1 cellular context compared by ENCODE assay signal in the genomic region with DNA sequence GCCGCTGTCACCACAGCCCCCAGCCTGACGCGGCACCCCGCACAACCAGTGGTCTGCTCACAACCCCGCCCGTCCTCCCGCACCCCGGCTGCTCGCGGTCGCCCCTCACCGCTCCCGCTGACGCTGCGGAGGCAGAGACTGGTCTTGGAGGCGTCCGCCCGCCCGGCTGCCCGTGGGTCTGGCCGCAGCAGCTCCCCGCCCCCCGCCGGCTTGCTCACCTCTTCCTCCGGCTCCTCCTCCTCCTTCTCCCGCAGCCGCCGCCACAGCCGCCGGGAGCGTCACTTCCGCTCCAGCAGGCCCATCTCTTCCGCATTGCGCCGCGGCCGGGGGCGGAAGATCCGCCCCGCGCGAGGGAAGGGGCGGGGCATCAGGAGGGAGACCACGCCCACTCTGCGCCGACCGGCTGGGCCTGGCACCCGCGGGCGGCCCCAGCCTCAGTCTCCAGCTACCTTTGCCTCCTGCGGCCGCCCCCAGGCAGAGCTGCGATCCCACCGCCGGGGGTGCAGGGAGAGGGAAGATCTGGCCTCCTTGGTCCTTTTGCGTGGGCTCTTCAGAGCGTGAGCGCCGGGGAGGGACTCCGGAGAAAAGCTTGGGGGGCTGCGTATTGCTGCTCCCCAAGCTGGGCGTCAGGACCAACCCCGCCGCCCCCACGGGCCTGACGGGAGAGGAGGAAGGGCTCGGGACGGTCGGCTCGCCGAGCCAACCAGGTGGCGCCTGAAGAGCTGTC.
TF ChIP-seq lines count a peak whose summit lies in the region.

A gene with protein sequence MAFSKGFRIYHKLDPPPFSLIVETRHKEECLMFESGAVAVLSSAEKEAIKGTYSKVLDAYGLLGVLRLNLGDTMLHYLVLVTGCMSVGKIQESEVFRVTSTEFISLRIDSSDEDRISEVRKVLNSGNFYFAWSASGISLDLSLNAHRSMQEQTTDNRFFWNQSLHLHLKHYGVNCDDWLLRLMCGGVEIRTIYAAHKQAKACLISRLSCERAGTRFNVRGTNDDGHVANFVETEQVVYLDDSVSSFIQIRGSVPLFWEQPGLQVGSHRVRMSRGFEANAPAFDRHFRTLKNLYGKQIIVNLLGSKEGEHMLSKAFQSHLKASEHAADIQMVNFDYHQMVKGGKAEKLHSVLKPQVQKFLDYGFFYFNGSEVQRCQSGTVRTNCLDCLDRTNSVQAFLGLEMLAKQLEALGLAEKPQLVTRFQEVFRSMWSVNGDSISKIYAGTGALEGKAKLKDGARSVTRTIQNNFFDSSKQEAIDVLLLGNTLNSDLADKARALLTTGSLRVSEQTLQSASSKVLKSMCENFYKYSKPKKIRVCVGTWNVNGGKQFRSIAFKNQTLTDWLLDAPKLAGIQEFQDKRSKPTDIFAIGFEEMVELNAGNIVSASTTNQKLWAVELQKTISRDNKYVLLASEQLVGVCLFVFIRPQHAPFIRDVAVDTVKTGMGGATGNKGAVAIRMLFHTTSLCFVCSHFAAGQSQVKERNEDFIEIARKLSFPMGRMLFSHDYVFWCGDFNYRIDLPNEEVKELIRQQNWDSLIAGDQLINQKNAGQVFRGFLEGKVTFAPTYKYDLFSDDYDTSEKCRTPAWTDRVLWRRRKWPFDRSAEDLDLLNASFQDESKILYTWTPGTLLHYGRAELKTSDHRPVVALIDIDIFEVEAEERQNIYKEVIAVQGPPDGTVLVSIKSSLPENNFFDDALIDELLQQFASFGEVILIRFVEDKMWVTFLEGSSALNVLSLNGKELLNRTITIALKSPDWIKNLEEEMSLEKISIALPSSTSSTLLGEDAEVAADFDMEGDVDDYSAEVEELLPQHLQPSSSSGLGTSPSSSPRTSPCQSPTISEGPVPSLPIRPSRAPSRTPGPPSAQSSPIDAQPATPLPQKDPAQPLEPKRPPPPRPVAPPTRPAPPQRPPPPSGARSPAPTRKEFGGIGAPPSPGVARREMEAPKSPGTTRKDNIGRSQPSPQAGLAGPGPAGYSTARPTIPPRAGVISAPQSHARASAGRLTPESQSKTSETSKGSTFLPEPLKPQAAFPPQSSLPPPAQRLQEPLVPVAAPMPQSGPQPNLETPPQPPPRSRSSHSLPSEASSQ (N-terminal part only) (minus strand): TSS at position 286 of the 727 bp plus-strand sequence. CDS start 1,118 bp downstream, outside the sequence.

TF ChIP-seq in WTC11, 78 proteins besides CTCF, POLR2A, EP300 and RAD21 (continued from another document and continues in another):
- TF ChIP-seq, protein P1, sequence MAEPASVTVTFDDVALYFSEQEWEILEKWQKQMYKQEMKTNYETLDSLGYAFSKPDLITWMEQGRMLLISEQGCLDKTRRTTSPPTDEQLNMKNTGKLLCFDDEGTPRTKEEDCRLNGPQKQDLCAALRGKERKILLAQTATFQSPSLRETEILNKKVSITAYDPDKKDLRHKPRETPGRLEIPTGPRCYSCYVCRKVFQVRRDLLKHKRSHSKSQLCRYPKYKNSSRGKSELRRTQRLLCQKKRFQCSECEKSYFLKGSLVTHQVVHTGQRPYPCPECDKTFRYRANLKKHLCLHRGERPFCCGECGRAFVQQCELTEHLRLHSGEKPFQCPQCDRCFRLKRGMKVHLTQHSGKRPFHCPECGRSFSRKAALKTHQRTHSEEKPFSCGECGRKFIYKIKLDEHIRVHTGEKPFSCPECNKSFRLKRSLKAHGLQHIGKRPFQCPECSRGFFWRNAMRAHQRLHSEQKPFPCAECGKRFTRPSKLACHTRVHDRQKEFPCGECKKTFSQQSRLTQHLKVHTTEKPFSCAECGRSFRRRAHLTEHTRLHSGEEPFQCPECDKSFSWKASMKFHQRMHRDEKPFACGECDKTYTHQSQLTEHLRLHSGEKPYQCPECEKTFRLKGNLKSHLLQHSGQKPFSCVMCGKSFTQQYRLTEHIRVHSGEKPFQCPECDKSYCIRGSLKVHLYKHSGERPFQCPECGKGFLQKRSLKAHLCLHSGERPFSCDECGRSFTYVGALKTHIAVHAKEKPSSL (CRISPR knock-in tag; conservative IDR thresholded peaks at IDR 0.05): no peak
- TF ChIP-seq ZNF423 (CRISPR knock-in tag; IDR thresholded peaks at IDR 0.05): no peak
- 0 out of 2 replicates have a peak, but pooled peaks have one; percentile 12 for TF ChIP-seq JUN (CRISPR knock-in tag; IDR thresholded peaks at IDR 0.05)
- peak; percentile 62; the same call in 1 of the 2 replicates for TF ChIP-seq ESRRA (CRISPR knock-in tag; IDR thresholded peaks at IDR 0.05; ENCODE audit: borderline replicate concordance)
- TF ChIP-seq, protein P2, sequence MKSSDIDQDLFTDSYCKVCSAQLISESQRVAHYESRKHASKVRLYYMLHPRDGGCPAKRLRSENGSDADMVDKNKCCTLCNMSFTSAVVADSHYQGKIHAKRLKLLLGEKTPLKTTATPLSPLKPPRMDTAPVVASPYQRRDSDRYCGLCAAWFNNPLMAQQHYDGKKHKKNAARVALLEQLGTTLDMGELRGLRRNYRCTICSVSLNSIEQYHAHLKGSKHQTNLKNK (CRISPR knock-in tag; IDR thresholded peaks at IDR 0.05): no peak
- TF ChIP-seq CBFB (CRISPR knock-in tag; IDR thresholded peaks at IDR 0.05; ENCODE audit: low read depth): no peak
- TF ChIP-seq FOXJ3 (CRISPR knock-in tag; IDR thresholded peaks at IDR 0.05; ENCODE audit: borderline replicate concordance): no peak
- no peak for TF ChIP-seq ZNF671 (CRISPR knock-in tag; IDR thresholded peaks at IDR 0.05)
- 0 out of 2 replicates have a peak, but pooled peaks have one; percentile 66 for TF ChIP-seq SMAD3 (CRISPR knock-in tag; IDR thresholded peaks at IDR 0.05; ENCODE audit: borderline replicate concordance)
- no peak for TF ChIP-seq PRRX2 (CRISPR knock-in tag; IDR thresholded peaks at IDR 0.05)
- TF ChIP-seq CREM (CRISPR knock-in tag; IDR thresholded peaks at IDR 0.05): peak; percentile 89
- TF ChIP-seq, protein P3, sequence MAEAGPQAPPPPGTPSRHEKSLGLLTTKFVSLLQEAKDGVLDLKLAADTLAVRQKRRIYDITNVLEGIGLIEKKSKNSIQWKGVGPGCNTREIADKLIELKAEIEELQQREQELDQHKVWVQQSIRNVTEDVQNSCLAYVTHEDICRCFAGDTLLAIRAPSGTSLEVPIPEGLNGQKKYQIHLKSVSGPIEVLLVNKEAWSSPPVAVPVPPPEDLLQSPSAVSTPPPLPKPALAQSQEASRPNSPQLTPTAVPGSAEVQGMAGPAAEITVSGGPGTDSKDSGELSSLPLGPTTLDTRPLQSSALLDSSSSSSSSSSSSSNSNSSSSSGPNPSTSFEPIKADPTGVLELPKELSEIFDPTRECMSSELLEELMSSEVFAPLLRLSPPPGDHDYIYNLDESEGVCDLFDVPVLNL (CRISPR knock-in tag; IDR thresholded peaks at IDR 0.05; ENCODE audit: borderline replicate concordance, low read depth): no peak
- TF ChIP-seq, protein P4, sequence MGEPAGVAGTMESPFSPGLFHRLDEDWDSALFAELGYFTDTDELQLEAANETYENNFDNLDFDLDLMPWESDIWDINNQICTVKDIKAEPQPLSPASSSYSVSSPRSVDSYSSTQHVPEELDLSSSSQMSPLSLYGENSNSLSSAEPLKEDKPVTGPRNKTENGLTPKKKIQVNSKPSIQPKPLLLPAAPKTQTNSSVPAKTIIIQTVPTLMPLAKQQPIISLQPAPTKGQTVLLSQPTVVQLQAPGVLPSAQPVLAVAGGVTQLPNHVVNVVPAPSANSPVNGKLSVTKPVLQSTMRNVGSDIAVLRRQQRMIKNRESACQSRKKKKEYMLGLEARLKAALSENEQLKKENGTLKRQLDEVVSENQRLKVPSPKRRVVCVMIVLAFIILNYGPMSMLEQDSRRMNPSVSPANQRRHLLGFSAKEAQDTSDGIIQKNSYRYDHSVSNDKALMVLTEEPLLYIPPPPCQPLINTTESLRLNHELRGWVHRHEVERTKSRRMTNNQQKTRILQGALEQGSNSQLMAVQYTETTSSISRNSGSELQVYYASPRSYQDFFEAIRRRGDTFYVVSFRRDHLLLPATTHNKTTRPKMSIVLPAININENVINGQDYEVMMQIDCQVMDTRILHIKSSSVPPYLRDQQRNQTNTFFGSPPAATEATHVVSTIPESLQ (CRISPR knock-in tag; IDR thresholded peaks at IDR 0.05): no peak
- no peak for TF ChIP-seq TCF7 (CRISPR knock-in tag; IDR thresholded peaks at IDR 0.05; ENCODE audit: low read depth)
- peak; percentile 88; the same call in 1 of the 2 replicates for TF ChIP-seq FOXP1 (CRISPR knock-in tag; IDR thresholded peaks at IDR 0.05; ENCODE audit: borderline replicate concordance)
- peak; percentile 74; the same call in 1 of the 2 replicates for TF ChIP-seq RELA (CRISPR knock-in tag; IDR thresholded peaks at IDR 0.05; ENCODE audit: borderline replicate concordance)
- TF ChIP-seq, protein P5, sequence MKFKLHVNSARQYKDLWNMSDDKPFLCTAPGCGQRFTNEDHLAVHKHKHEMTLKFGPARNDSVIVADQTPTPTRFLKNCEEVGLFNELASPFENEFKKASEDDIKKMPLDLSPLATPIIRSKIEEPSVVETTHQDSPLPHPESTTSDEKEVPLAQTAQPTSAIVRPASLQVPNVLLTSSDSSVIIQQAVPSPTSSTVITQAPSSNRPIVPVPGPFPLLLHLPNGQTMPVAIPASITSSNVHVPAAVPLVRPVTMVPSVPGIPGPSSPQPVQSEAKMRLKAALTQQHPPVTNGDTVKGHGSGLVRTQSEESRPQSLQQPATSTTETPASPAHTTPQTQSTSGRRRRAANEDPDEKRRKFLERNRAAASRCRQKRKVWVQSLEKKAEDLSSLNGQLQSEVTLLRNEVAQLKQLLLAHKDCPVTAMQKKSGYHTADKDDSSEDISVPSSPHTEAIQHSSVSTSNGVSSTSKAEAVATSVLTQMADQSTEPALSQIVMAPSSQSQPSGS (CRISPR knock-in tag; IDR thresholded peaks at IDR 0.05; ENCODE audit: borderline replicate concordance, low read depth): no peak
- no peak for TF ChIP-seq NR2C2 (CRISPR knock-in tag; IDR thresholded peaks at IDR 0.05)
- no peak for TF ChIP-seq HMGA2 (CRISPR knock-in tag; IDR thresholded peaks at IDR 0.05)
- TF ChIP-seq, protein P6, sequence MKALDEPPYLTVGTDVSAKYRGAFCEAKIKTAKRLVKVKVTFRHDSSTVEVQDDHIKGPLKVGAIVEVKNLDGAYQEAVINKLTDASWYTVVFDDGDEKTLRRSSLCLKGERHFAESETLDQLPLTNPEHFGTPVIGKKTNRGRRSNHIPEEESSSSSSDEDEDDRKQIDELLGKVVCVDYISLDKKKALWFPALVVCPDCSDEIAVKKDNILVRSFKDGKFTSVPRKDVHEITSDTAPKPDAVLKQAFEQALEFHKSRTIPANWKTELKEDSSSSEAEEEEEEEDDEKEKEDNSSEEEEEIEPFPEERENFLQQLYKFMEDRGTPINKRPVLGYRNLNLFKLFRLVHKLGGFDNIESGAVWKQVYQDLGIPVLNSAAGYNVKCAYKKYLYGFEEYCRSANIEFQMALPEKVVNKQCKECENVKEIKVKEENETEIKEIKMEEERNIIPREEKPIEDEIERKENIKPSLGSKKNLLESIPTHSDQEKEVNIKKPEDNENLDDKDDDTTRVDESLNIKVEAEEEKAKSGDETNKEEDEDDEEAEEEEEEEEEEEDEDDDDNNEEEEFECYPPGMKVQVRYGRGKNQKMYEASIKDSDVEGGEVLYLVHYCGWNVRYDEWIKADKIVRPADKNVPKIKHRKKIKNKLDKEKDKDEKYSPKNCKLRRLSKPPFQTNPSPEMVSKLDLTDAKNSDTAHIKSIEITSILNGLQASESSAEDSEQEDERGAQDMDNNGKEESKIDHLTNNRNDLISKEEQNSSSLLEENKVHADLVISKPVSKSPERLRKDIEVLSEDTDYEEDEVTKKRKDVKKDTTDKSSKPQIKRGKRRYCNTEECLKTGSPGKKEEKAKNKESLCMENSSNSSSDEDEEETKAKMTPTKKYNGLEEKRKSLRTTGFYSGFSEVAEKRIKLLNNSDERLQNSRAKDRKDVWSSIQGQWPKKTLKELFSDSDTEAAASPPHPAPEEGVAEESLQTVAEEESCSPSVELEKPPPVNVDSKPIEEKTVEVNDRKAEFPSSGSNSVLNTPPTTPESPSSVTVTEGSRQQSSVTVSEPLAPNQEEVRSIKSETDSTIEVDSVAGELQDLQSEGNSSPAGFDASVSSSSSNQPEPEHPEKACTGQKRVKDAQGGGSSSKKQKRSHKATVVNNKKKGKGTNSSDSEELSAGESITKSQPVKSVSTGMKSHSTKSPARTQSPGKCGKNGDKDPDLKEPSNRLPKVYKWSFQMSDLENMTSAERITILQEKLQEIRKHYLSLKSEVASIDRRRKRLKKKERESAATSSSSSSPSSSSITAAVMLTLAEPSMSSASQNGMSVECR (CRISPR knock-in tag; IDR thresholded peaks at IDR 0.05; ENCODE audit: borderline replicate concordance): peak; percentile 85; the same call in 1 of the 2 replicates
- no peak for TF ChIP-seq EMX1 (CRISPR knock-in tag; IDR thresholded peaks at IDR 0.05)
- TF ChIP-seq OVOL2 (CRISPR knock-in tag; IDR thresholded peaks at IDR 0.05; ENCODE audit: borderline replicate concordance): no peak
- TF ChIP-seq NFE2L1 (CRISPR knock-in tag; IDR thresholded peaks at IDR 0.05): no peak; the same call in 1 of the 2 replicates
- TF ChIP-seq, protein P7, sequence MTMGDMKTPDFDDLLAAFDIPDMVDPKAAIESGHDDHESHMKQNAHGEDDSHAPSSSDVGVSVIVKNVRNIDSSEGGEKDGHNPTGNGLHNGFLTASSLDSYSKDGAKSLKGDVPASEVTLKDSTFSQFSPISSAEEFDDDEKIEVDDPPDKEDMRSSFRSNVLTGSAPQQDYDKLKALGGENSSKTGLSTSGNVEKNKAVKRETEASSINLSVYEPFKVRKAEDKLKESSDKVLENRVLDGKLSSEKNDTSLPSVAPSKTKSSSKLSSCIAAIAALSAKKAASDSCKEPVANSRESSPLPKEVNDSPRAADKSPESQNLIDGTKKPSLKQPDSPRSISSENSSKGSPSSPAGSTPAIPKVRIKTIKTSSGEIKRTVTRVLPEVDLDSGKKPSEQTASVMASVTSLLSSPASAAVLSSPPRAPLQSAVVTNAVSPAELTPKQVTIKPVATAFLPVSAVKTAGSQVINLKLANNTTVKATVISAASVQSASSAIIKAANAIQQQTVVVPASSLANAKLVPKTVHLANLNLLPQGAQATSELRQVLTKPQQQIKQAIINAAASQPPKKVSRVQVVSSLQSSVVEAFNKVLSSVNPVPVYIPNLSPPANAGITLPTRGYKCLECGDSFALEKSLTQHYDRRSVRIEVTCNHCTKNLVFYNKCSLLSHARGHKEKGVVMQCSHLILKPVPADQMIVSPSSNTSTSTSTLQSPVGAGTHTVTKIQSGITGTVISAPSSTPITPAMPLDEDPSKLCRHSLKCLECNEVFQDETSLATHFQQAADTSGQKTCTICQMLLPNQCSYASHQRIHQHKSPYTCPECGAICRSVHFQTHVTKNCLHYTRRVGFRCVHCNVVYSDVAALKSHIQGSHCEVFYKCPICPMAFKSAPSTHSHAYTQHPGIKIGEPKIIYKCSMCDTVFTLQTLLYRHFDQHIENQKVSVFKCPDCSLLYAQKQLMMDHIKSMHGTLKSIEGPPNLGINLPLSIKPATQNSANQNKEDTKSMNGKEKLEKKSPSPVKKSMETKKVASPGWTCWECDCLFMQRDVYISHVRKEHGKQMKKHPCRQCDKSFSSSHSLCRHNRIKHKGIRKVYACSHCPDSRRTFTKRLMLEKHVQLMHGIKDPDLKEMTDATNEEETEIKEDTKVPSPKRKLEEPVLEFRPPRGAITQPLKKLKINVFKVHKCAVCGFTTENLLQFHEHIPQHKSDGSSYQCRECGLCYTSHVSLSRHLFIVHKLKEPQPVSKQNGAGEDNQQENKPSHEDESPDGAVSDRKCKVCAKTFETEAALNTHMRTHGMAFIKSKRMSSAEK (CRISPR knock-in tag; IDR thresholded peaks at IDR 0.05; ENCODE audit: borderline replicate concordance): no peak
- peak; percentile 72; the same call in 1 of the 2 replicates for TF ChIP-seq ZNF232 (CRISPR knock-in tag; IDR thresholded peaks at IDR 0.05)
- no peak for TF ChIP-seq NFATC4 (CRISPR knock-in tag; IDR thresholded peaks at IDR 0.05)
- 0 out of 2 replicates have a peak, but pooled peaks have one; percentile 61 for TF ChIP-seq SMAD4 (CRISPR knock-in tag; IDR thresholded peaks at IDR 0.05)
- peak; percentile 79 for TF ChIP-seq TEAD4 (CRISPR knock-in tag; IDR thresholded peaks at IDR 0.05)
- no peak for TF ChIP-seq MXD4 (CRISPR knock-in tag; IDR thresholded peaks at IDR 0.05; ENCODE audit: borderline replicate concordance)
